Comparison of ENCODE assay signal across 10 cellular contexts in genomic region chr1:31216016-31216415, GRCh38. TPM values are rescaled to one million over a fixed set of nuclear protein-coding genes. Genes with fewer than 3 reads are reported as not detected.
DNase-seq lines count a peak whose midpoint lies in the region; ATAC-seq lines count a peak whose summit lies in the region.
"Had no signal": no experiment of that assay in that cellular context is flagged by ENCODE, and none has a peak within 500 bp of the region (broad histone marks: within the 10 kb centered on the region; RNA-seq: fewer than 3 reads in every experiment).

No MANE protein-coding gene starts in this region.

- H3K4me2 ChIP-seq in mesendoderm (ENCODE audit: low read length): no peak overlapping the region

- H2BK15ac ChIP-seq in mesendoderm (replicated peaks; ENCODE audit: low read depth): no peak overlapping the region

- H3K79me2 ChIP-seq in mesendoderm (ENCODE audit: control insufficient read depth, insufficient read depth, low read length): no peaks in the 10 kb centered on the region

- H3K18ac ChIP-seq in mesendoderm (ENCODE audit: low read length): no peak overlapping the region

- H4K5ac ChIP-seq in mesendoderm (ENCODE audit: low read length): no peak overlapping the region

- no peaks in the 10 kb centered on the region for H3K9me3 Mint-ChIP-seq in effector memory CD8-positive, alpha-beta T cell
- H3K9me3 Mint-ChIP-seq in activated naive CD8-positive, alpha-beta T cell treated with anti-CD3 and anti-CD28 coated beads, Interleukin-2, amount 50 U/mL, for 24 hours: peaks cover 13% of the 10 kb centered on the region

- H3K4me1 ChIP-seq in mesendoderm (ENCODE audit: control insufficient read depth, low read depth, low read length): no peaks in the 10 kb centered on the region

- no peak overlapping the region for H3K23ac ChIP-seq in mesendoderm (ENCODE audit: low read length)

- no peak overlapping the region for H2BK5ac ChIP-seq in mesendoderm (ENCODE audit: low read length)

- no peak overlapping the region for H4K8ac ChIP-seq in mesendoderm (ENCODE audit: low read depth, low read length)

- no peak overlapping the region for H3K4me3 ChIP-seq in mesendoderm (ENCODE audit: low read length)

- no CpG with 5 or more reads among the region's 10 CpGs for WGBS in mesendoderm (ENCODE audit: extremely low coverage, insufficient coverage, low lambda C conversion rate)

- no peak overlapping the region for H3K27ac ChIP-seq in mesendoderm (ENCODE audit: low read depth, low read length)

- H3K27me3 Mint-ChIP-seq in effector memory CD8-positive, alpha-beta T cell: peaks cover 11 to 49% of the 10 kb centered on the region in 2 donors
- peaks cover 3% of the 10 kb centered on the region for H3K27me3 Mint-ChIP-seq in activated naive CD8-positive, alpha-beta T cell treated with anti-CD3 and anti-CD28 coated beads, Interleukin-2, amount 50 U/mL, for 24 hours

- H3K56ac ChIP-seq in mesendoderm (ENCODE audit: low read length): no peak overlapping the region

- H3K79me1 ChIP-seq in mesendoderm (ENCODE audit: low read length): no peaks in the 10 kb centered on the region

- no peak overlapping the region for H2AK5ac ChIP-seq in mesendoderm (ENCODE audit: low read length)

- H3K4me3 Mint-ChIP-seq in effector memory CD8-positive, alpha-beta T cell: no peak overlapping the region
- no peak overlapping the region for H3K4me3 Mint-ChIP-seq in activated naive CD8-positive, alpha-beta T cell treated with anti-CD3 and anti-CD28 coated beads, Interleukin-2, amount 50 U/mL, for 24 hours
- H3K4me3 Mint-ChIP-seq: CD8-positive, alpha-beta memory T cell had no signal

- ATAC-seq in effector memory CD8-positive, alpha-beta T cell (replicated peaks): no peak
- no peak for ATAC-seq in activated naive CD8-positive, alpha-beta T cell treated with anti-CD3 and anti-CD28 coated beads, Interleukin-2, amount 50 U/mL, for 24 hours
- ATAC-seq: HCT116 had no signal

- H3K27me3 ChIP-seq in mesendoderm (ENCODE audit: insufficient read depth, low read length, poor library complexity): no peaks in the 10 kb centered on the region

- no peak overlapping the region for H2BK120ac ChIP-seq in mesendoderm (ENCODE audit: low read depth, low read length)

- H3K4me1 Mint-ChIP-seq in effector memory CD8-positive, alpha-beta T cell (ENCODE audit: low read depth in 2 of 2): no peaks in the 10 kb centered on the region
- no peaks in the 10 kb centered on the region for H3K4me1 Mint-ChIP-seq in activated naive CD8-positive, alpha-beta T cell treated with anti-CD3 and anti-CD28 coated beads, Interleukin-2, amount 50 U/mL, for 24 hours
- H3K4me1 Mint-ChIP-seq: CD8-positive, alpha-beta memory T cell had no signal

- H3K9ac ChIP-seq in mesendoderm (ENCODE audit: low read length): no peak overlapping the region

- H3K4ac ChIP-seq in mesendoderm (ENCODE audit: low read depth, low read length): no peak overlapping the region

- DNase-seq in COLO668 (lab: John Stamatoyannopoulos, UW; ENCODE audit: unreplicated experiment): peak; percentile 82
- peak; percentile 61 for DNase-seq in NCI-H2196 (lab: John Stamatoyannopoulos, UW; ENCODE audit: unreplicated experiment)
- peak; percentile 85 for DNase-seq in dermis blood vessel endothelial cell
- DNase-seq in mesendoderm: peak; percentile 63
- DNase-seq in effector memory CD8-positive, alpha-beta T cell: no peak
- no peak for DNase-seq in activated naive CD8-positive, alpha-beta T cell treated with anti-CD3 and anti-CD28 coated beads, Interleukin-2, amount 50 U/mL, for 24 hours
- no peak for DNase-seq in activated T-cell treated with anti-CD3 and anti-CD28 coated beads, Interleukin-2, amount 50 U/mL, for 48 hours
- DNase-seq in MV-4-11 (lab: John Stamatoyannopoulos, UW): no peak
- DNase-seq: CD8-positive, alpha-beta memory T cell had no signal

- H3K36me3 ChIP-seq in mesendoderm (ENCODE audit: control insufficient read depth, insufficient read depth, low read length): no peaks in the 10 kb centered on the region

- no peaks in the 10 kb centered on the region for H3K36me3 Mint-ChIP-seq in effector memory CD8-positive, alpha-beta T cell (ENCODE audit: insufficient read depth)
- no peaks in the 10 kb centered on the region for H3K36me3 Mint-ChIP-seq in activated naive CD8-positive, alpha-beta T cell treated with anti-CD3 and anti-CD28 coated beads, Interleukin-2, amount 50 U/mL, for 24 hours (ENCODE audit: low read depth)

- no peak overlapping the region for H3K27ac Mint-ChIP-seq in effector memory CD8-positive, alpha-beta T cell
- H3K27ac Mint-ChIP-seq in activated naive CD8-positive, alpha-beta T cell treated with anti-CD3 and anti-CD28 coated beads, Interleukin-2, amount 50 U/mL, for 24 hours: no peak overlapping the region
- H3K27ac Mint-ChIP-seq: CD8-positive, alpha-beta memory T cell had no signal

RNA-seq across cellular contexts. Expression of gene NKAIN1, which starts 23.7 kb away (rescaled TPM):
- total RNA-seq in dermis blood vessel endothelial cell: 0.70 TPM in 1 of 2 replicates, not detected in the other
- 40.0 TPM for polyA plus RNA-seq in mesendoderm (2013, experiment 1 of 2)
- polyA plus RNA-seq in mesendoderm (2013, experiment 2 of 2): 39.7 TPM
- total RNA-seq: CD8-positive, alpha-beta memory T cell had no signal
- polyA plus RNA-seq: CD8-positive, alpha-beta memory T cell had no signal

Comparison
In these comparisons a context has a peak if more than half of its experiments do, and no peak if none do; other contexts are left out.
1. DNase-seq: peak in COLO668 (single experiment), NCI-H2196 (single experiment), dermis blood vessel endothelial cell (single experiment) and mesendoderm (single experiment); none in effector memory CD8-positive, alpha-beta T cell (0 of 3), activated naive CD8-positive, alpha-beta T cell treated with anti-CD3 and anti-CD28 coated beads, Interleukin-2, amount 50 U/mL, for 24 hours (single experiment), activated T-cell treated with anti-CD3 and anti-CD28 coated beads, Interleukin-2, amount 50 U/mL, for 48 hours (0 of 2) and MV-4-11 (single experiment).